14 cellular contexts compared by ENCODE assay signal in the genomic region with DNA sequence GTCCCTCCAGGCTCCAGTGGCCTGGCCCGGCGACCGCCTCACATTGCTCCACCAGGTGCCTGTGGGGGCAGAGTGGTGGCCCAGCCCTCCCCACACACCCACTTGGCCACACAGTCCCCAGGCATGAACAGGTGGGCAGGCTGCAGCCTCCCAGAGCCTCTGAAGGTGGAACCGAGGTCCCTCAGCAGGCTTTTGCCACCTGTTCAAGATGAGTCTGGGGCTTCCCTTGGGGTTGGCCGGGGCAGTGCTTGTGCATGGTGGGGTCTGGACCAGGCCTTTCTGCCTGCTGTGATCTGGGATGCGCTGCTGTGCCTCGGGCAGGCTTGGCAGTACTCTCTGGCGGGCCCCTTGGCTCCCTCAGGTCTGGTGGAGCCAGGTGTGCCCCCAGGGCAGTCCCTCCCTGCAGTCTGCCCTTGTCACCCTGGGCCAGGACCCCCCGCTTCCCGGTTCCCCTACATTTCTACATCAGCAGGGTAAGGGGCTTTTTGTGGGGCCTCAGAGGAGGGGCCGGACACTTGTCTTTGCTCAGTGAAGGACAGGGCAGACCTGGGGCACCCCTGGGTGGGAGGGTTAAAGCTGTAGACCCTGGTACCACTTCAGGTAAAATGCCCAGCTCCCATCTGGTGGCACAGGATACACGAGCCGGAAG. TPM values are rescaled to one million over a fixed set of nuclear protein-coding genes. Genes with fewer than 3 reads are reported as not detected.
"Had no signal": no experiment of that assay in that cellular context is flagged by ENCODE, and none has a peak within 500 bp of the region (broad histone marks: within the 10 kb centered on the region; RNA-seq: fewer than 3 reads in every experiment).

No MANE protein-coding gene starts in this region.

- H3K9me3 ChIP-seq: esophagus squamous epithelium, pancreas, tibial artery had no signal

- DNase-seq: activated CD4-positive, alpha-beta T cell treated with anti-CD3 and anti-CD28 coated beads for 36 hours; activated naive CD4-positive, alpha-beta T cell; esophagus squamous epithelium; foreskin fibroblast; immature natural killer cell; left cardiac atrium; pancreas; stimulated activated CD4-positive, alpha-beta T cell treated with anti-CD3 and anti-CD28 coated beads, Interleukin-4, amount 100 ng/mL, for 24 hours; T1000; tibial artery; WERI-Rb-1 had no signal

- H3K9me3 Mint-ChIP-seq: activated T-helper 1 cell treated with anti-CD3 and anti-CD28 coated beads, Interleukin-12 subunit alpha, Interleukin-12 subunit beta, Interleukin-2, Interleukin-4 antibody, amounts not matched to agents 30 ng/mL and 10 ng/mL and 1 ng/mL, durations not matched to agents 14 hours and 24 hours and 36 hours; immature natural killer cell; nephron progenitor cell had no signal

- H3K4me3 Mint-ChIP-seq: activated CD4-positive, alpha-beta T cell treated with anti-CD3 and anti-CD28 coated beads for 36 hours; activated T-helper 1 cell treated with anti-CD3 and anti-CD28 coated beads, Interleukin-12 subunit alpha, Interleukin-12 subunit beta, Interleukin-2, Interleukin-4 antibody, amounts not matched to agents 30 ng/mL and 10 ng/mL and 1 ng/mL, durations not matched to agents 14 hours and 24 hours and 36 hours; immature natural killer cell; nephron progenitor cell had no signal

- ATAC-seq: activated CD4-positive, alpha-beta T cell treated with anti-CD3 and anti-CD28 coated beads for 36 hours; left cardiac atrium; pancreas had no signal

- H3K4me3 ChIP-seq: esophagus squamous epithelium, pancreas, tibial artery had no signal

- FAIRE-seq: colon, pancreas had no signal

- H3K27ac Mint-ChIP-seq: activated CD4-positive, alpha-beta T cell treated with anti-CD3 and anti-CD28 coated beads for 36 hours; activated T-helper 1 cell treated with anti-CD3 and anti-CD28 coated beads, Interleukin-12 subunit alpha, Interleukin-12 subunit beta, Interleukin-2, Interleukin-4 antibody, amounts not matched to agents 30 ng/mL and 10 ng/mL and 1 ng/mL, durations not matched to agents 14 hours and 24 hours and 36 hours; immature natural killer cell; nephron progenitor cell had no signal

- H3K27ac ChIP-seq: esophagus squamous epithelium, pancreas, tibial artery, WERI-Rb-1 had no signal

RNA-seq across cellular contexts. Expression of a gene that starts 2.7 kb away (rescaled TPM):
- total RNA-seq: activated CD4-positive, alpha-beta T cell treated with anti-CD3 and anti-CD28 coated beads for 36 hours; activated T-helper 1 cell treated with anti-CD3 and anti-CD28 coated beads, Interleukin-12 subunit alpha, Interleukin-12 subunit beta, Interleukin-2, Interleukin-4 antibody, amounts not matched to agents 30 ng/mL and 10 ng/mL and 1 ng/mL, durations not matched to agents 14 hours and 24 hours and 36 hours had no signal
